In the genomic region with DNA sequence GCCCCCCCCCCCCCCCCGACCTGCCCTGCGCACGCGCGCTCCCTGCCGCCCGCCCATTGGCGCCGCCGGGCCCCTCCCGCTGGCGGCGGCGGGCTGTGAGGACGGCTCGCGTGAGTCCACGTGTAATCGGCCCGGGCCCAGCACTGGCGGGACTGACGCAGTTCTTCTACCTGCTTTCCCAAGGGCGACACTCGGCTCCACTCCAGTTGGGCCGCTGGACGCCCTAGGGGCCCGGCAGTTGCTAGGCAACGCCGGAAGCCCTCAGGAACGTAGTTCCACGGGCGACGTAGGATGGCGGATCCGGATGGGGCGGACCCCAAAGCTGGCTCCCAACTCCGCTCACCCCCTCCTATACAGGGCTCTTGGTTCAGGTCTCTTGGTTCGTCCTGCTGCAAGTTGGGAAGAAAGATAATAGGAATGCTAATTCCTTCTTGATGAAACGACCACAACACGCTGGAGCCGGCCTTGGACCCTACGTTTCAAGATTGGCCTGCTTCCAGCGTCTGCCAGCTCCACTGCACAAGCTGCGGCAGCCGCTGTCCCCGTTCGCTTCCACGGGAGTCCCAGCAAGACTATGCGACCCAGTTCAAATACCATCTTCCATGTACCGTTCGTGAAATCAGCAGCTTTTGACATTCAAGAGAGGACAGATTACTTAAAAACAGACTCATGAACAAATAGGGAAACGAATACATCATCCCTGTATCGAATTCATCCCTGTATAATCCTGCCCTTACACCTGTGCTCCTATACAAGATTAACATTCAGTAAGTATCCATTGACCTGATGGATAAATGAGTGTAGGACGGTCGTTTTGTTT, we compare ENCODE assay signal across 1 cellular context.
TF ChIP-seq lines count a peak whose summit lies in the region.

No MANE protein-coding gene starts in this region.

TF ChIP-seq in HepG2, 621 proteins besides CTCF, POLR2A, EP300 and RAD21 (continued from another document and continues in another):
- TF ChIP-seq, protein P1, sequence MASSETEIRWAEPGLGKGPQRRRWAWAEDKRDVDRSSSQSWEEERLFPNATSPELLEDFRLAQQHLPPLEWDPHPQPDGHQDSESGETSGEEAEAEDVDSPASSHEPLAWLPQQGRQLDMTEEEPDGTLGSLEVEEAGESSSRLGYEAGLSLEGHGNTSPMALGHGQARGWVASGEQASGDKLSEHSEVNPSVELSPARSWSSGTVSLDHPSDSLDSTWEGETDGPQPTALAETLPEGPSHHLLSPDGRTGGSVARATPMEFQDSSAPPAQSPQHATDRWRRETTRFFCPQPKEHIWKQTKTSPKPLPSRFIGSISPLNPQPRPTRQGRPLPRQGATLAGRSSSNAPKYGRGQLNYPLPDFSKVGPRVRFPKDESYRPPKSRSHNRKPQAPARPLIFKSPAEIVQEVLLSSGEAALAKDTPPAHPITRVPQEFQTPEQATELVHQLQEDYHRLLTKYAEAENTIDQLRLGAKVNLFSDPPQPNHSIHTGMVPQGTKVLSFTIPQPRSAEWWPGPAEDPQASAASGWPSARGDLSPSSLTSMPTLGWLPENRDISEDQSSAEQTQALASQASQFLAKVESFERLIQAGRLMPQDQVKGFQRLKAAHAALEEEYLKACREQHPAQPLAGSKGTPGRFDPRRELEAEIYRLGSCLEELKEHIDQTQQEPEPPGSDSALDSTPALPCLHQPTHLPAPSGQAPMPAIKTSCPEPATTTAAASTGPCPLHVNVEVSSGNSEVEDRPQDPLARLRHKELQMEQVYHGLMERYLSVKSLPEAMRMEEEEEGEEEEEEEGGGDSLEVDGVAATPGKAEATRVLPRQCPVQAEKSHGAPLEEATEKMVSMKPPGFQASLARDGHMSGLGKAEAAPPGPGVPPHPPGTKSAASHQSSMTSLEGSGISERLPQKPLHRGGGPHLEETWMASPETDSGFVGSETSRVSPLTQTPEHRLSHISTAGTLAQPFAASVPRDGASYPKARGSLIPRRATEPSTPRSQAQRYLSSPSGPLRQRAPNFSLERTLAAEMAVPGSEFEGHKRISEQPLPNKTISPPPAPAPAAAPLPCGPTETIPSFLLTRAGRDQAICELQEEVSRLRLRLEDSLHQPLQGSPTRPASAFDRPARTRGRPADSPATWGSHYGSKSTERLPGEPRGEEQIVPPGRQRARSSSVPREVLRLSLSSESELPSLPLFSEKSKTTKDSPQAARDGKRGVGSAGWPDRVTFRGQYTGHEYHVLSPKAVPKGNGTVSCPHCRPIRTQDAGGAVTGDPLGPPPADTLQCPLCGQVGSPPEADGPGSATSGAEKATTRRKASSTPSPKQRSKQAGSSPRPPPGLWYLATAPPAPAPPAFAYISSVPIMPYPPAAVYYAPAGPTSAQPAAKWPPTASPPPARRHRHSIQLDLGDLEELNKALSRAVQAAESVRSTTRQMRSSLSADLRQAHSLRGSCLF (CRISPR knock-in tag; IDR thresholded peaks at IDR 0.05; ENCODE audit: borderline replicate concordance): peak; percentile 64; the same call in 1 of the 2 replicates
- TF ChIP-seq, protein P2, sequence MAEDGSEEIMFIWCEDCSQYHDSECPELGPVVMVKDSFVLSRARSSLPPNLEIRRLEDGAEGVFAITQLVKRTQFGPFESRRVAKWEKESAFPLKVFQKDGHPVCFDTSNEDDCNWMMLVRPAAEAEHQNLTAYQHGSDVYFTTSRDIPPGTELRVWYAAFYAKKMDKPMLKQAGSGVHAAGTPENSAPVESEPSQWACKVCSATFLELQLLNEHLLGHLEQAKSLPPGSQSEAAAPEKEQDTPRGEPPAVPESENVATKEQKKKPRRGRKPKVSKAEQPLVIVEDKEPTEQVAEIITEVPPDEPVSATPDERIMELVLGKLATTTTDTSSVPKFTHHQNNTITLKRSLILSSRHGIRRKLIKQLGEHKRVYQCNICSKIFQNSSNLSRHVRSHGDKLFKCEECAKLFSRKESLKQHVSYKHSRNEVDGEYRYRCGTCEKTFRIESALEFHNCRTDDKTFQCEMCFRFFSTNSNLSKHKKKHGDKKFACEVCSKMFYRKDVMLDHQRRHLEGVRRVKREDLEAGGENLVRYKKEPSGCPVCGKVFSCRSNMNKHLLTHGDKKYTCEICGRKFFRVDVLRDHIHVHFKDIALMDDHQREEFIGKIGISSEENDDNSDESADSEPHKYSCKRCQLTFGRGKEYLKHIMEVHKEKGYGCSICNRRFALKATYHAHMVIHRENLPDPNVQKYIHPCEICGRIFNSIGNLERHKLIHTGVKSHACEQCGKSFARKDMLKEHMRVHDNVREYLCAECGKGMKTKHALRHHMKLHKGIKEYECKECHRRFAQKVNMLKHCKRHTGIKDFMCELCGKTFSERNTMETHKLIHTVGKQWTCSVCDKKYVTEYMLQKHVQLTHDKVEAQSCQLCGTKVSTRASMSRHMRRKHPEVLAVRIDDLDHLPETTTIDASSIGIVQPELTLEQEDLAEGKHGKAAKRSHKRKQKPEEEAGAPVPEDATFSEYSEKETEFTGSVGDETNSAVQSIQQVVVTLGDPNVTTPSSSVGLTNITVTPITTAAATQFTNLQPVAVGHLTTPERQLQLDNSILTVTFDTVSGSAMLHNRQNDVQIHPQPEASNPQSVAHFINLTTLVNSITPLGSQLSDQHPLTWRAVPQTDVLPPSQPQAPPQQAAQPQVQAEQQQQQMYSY (CRISPR knock-in tag; IDR thresholded peaks at IDR 0.05): peak; percentile 77
- TF ChIP-seq HNRNPLL (IDR thresholded peaks at IDR 0.05; ENCODE audit: low read depth, low read length, poor library complexity, severe bottlenecking) (peak; percentile 92), ERF (CRISPR knock-in tag; IDR thresholded peaks at IDR 0.05) (peak; percentile 92), ZSCAN29 (CRISPR knock-in tag; conservative IDR thresholded peaks at IDR 0.05) (no peak), TSC22D2 (CRISPR knock-in tag; IDR thresholded peaks at IDR 0.05; ENCODE audit: borderline replicate concordance) (peak; percentile 94), ZNF761 (CRISPR knock-in tag; conservative IDR thresholded peaks at IDR 0.05) (no peak), ZNF326 (CRISPR knock-in tag; IDR thresholded peaks at IDR 0.05; ENCODE audit: borderline replicate concordance) (no peak), ZNF430 (CRISPR knock-in tag; IDR thresholded peaks at IDR 0.05) (peak; percentile 98), ZNF572 (CRISPR knock-in tag; IDR thresholded peaks at IDR 0.05) (no peak), ZNF234 (CRISPR knock-in tag; conservative IDR thresholded peaks at IDR 0.05) (no peak), ASH2L (IDR thresholded peaks at IDR 0.05; ENCODE audit: insufficient read length, low read depth, low read length) (peak; percentile 89), ZNF547 (CRISPR knock-in tag; IDR thresholded peaks at IDR 0.05) (no peak; the same call in 1 of the 2 replicates), ZNF260 (CRISPR knock-in tag; IDR thresholded peaks at IDR 0.05; ENCODE audit: borderline replicate concordance, low read depth) (no peak), NFATC3 (CRISPR knock-in tag; IDR thresholded peaks at IDR 0.05) (peak; percentile 64; the same call in 1 of the 2 replicates), U2AF1 (optimal IDR thresholded peaks at IDR 0.05; ENCODE audit: low read depth, low read length) (no peak), ZBTB7A (CRISPR knock-in tag; IDR thresholded peaks at IDR 0.05) (peak; percentile 90; the same call in 1 of the 2 replicates), IRX3 (CRISPR knock-in tag; IDR thresholded peaks at IDR 0.05; ENCODE audit: borderline replicate concordance, low read depth) (no peak; the same call in 1 of the 2 replicates), ZNF577 (CRISPR knock-in tag; IDR thresholded peaks at IDR 0.05; ENCODE audit: borderline replicate concordance, low read depth) (no peak), ZFP41 (CRISPR knock-in tag; IDR thresholded peaks at IDR 0.05; ENCODE audit: borderline replicate concordance) (peak; percentile 80; the same call in 1 of the 2 replicates), MED8 (CRISPR knock-in tag; IDR thresholded peaks at IDR 0.05; ENCODE audit: insufficient replicate concordance) (peak; percentile 82), TBX2 (CRISPR knock-in tag; IDR thresholded peaks at IDR 0.05; ENCODE audit: borderline replicate concordance) (peak; percentile 82), ZNF781 (CRISPR knock-in tag; IDR thresholded peaks at IDR 0.05; ENCODE audit: borderline replicate concordance, not compliant biosample characterization) (no peak), HNRNPK (IDR thresholded peaks at IDR 0.05; ENCODE audit: low read depth, low read length, poor library complexity, severe bottlenecking) (peak; percentile 5), ZIK1 (CRISPR knock-in tag; IDR thresholded peaks at IDR 0.05; ENCODE audit: borderline replicate concordance, low read depth) (peak; percentile 98), ZNF674 (CRISPR knock-in tag; IDR thresholded peaks at IDR 0.05; ENCODE audit: low read depth) (peak; percentile 92; the same call in 1 of the 2 replicates), ZNF782 (CRISPR knock-in tag; IDR thresholded peaks at IDR 0.05; ENCODE audit: borderline replicate concordance) (no peak), ZNF644 (CRISPR knock-in tag; IDR thresholded peaks at IDR 0.05; ENCODE audit: low read depth) (peak; percentile 3; the same call in 1 of the 2 replicates), MAZ (IDR thresholded peaks at IDR 0.05; ENCODE audit: borderline replicate concordance, low read depth, low read length) (no peak), MAZ (CRISPR knock-in tag; IDR thresholded peaks at IDR 0.05; ENCODE audit: low read depth) (peak; percentile 97)
- TF ChIP-seq, protein P3, sequence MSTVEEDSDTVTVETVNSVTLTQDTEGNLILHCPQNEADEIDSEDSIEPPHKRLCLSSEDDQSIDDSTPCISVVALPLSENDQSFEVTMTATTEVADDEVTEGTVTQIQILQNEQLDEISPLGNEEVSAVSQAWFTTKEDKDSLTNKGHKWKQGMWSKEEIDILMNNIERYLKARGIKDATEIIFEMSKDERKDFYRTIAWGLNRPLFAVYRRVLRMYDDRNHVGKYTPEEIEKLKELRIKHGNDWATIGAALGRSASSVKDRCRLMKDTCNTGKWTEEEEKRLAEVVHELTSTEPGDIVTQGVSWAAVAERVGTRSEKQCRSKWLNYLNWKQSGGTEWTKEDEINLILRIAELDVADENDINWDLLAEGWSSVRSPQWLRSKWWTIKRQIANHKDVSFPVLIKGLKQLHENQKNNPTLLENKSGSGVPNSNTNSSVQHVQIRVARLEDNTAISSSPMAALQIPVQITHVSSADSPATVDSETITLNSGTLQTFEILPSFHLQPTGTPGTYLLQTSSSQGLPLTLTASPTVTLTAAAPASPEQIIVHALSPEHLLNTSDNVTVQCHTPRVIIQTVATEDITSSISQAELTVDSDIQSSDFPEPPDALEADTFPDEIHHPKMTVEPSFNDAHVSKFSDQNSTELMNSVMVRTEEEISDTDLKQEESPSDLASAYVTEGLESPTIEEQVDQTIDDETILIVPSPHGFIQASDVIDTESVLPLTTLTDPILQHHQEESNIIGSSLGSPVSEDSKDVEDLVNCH (CRISPR knock-in tag; IDR thresholded peaks at IDR 0.05): no peak
- TF ChIP-seq, protein P4, sequence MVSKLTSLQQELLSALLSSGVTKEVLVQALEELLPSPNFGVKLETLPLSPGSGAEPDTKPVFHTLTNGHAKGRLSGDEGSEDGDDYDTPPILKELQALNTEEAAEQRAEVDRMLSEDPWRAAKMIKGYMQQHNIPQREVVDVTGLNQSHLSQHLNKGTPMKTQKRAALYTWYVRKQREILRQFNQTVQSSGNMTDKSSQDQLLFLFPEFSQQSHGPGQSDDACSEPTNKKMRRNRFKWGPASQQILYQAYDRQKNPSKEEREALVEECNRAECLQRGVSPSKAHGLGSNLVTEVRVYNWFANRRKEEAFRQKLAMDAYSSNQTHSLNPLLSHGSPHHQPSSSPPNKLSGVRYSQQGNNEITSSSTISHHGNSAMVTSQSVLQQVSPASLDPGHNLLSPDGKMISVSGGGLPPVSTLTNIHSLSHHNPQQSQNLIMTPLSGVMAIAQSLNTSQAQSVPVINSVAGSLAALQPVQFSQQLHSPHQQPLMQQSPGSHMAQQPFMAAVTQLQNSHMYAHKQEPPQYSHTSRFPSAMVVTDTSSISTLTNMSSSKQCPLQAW (CRISPR knock-in tag; IDR thresholded peaks at IDR 0.05): peak; percentile 16
- TF ChIP-seq, protein P5, sequence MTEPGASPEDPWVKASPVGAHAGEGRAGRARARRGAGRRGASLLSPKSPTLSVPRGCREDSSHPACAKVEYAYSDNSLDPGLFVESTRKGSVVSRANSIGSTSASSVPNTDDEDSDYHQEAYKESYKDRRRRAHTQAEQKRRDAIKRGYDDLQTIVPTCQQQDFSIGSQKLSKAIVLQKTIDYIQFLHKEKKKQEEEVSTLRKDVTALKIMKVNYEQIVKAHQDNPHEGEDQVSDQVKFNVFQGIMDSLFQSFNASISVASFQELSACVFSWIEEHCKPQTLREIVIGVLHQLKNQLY (CRISPR knock-in tag; IDR thresholded peaks at IDR 0.05): peak; percentile 90
- TF ChIP-seq, protein P6, sequence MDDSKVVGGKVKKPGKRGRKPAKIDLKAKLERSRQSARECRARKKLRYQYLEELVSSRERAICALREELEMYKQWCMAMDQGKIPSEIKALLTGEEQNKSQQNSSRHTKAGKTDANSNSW (CRISPR knock-in tag; IDR thresholded peaks at IDR 0.05; ENCODE audit: borderline replicate concordance): peak; percentile 88; the same call in 1 of the 2 replicates
- TF ChIP-seq, protein P7, sequence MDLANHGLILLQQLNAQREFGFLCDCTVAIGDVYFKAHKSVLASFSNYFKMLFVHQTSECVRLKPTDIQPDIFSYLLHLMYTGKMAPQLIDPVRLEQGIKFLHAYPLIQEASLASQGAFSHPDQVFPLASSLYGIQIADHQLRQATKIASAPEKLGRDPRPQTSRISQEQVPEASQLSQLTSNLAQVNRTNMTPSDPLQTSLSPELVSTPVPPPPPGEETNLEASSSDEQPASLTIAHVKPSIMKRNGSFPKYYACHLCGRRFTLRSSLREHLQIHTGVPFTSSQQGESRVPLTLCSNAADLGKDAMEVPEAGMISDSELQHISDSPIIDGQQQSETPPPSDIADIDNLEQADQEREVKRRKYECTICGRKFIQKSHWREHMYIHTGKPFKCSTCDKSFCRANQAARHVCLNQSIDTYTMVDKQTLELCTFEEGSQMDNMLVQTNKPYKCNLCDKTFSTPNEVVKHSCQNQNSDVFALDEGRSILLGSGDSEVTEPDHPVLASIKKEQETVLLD (CRISPR knock-in tag; IDR thresholded peaks at IDR 0.05; ENCODE audit: low read depth): peak; percentile 41; the same call in 1 of the 2 replicates
- TF ChIP-seq, protein P8, sequence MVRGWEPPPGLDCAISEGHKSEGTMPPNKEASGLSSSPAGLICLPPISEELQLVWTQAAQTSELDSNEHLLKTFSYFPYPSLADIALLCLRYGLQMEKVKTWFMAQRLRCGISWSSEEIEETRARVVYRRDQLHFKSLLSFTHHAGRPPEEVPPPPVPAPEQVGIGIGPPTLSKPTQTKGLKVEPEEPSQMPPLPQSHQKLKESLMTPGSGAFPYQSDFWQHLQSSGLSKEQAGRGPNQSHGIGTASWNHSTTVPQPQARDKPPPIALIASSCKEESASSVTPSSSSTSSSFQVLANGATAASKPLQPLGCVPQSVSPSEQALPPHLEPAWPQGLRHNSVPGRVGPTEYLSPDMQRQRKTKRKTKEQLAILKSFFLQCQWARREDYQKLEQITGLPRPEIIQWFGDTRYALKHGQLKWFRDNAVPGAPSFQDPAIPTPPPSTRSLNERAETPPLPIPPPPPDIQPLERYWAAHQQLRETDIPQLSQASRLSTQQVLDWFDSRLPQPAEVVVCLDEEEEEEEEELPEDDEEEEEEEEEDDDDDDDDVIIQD (CRISPR knock-in tag; IDR thresholded peaks at IDR 0.05; ENCODE audit: low read depth): peak; percentile 49; the same call in 1 of the 2 replicates
